In the genomic region with DNA sequence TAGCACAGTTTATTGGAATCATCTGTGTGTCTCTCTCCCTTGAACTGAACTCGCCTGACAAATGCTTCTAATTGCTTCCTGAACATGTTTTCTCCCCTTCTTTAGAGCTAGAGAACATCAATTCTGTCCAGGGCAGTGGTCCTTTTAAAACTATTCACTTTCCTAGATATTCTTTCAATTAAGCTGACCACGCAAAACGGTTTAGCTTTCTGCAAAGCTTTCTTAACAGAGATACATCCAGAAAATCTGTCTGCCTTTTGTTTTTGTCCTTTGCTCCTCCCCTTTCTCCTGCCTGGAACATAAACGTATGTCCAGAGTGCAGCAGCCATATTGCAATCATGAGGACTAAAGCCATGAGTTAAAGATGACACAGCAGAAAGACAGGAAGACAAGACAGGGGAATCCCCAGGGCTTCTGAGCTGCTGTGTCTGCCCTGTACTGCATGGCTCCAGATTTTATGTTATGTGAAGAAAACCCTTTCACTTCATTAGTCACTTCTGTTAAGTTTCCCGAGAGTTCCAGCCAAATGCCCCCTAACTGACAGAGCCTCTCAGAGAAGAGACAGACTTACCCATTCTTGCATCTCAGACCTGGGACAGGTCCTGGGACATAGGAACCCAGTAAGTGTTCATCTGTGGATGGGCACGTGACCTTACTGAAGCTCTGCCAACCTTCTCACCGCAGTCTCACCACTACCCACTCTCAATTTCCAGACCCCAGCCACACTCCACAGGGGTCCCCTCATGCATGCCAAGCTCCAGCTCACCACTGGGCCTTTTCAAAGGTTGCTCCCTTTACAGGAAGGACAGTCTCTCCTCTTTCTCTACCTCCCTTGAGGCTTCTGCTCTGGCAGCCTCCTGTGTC, we compare ENCODE assay signal across 1 cellular context.
TF ChIP-seq lines count a peak whose summit lies in the region.

No MANE protein-coding gene starts in this region.

TF ChIP-seq in HCT116, 20 proteins besides CTCF, POLR2A, EP300 and RAD21:
- TF ChIP-seq YY1 (IDR thresholded peaks at IDR 0.05; ENCODE audit: extremely low read depth, insufficient replicate concordance, low read depth, low read length): peak; percentile 48
- TF ChIP-seq EGR1 (IDR thresholded peaks at IDR 0.05; ENCODE audit: low read depth): no peak
